8 cellular contexts compared by ENCODE assay signal in the genomic region with DNA sequence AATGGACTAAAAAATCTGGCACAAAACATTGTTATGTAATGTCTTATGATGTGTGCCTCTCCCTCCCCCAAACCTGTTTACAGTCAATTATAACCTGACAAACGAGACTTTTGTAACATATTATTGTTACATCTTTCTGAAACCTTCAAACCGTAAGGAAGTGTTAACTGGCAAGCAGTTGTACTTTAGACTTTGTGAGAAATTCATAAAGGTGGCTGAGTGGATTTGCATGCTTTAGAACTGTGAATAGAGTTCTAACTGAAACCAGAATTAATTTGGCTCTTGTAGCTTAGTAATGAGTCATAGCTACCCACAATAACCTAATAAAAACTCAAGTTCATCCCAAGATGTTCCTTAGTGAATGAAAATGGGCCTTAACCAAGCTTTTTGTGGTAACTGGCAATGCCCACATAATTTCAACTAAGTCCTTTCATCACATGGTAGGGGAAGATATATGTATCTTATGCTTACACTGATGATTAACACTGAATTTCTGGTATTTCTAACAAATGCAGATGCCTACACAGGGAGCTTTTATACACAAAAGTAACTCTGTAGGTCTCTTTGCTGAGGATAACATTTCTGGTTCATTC. TPM values are rescaled to one million over a fixed set of nuclear protein-coding genes. Genes with fewer than 3 reads are reported as not detected.
A peak's percentile ranks its signal among the peaks of the same experiment; 100 is the strongest.
DNase-seq lines count a peak whose midpoint lies in the region; ATAC-seq, FAIRE-seq and TF ChIP-seq lines count a peak whose summit lies in the region.

No MANE protein-coding gene starts in this region.

- CTCF ChIA-PET in GM12878 (lab: Yijun Ruan, JAX) = interaction anchor here (0.6 to 5.4 kb wide), 15 partner anchors 9 to 427 kb away, joined by 3 to 52 read pairs (median 4); partner anchors contain the start of genes ARPC3, FAM216A and GPN3

- peak overlapping the region; percentile 62 for H3K4me2 ChIP-seq in GM12878 (ENCODE audit: control insufficient read depth, insufficient read depth)

- H3K4me1 ChIP-seq in GM12878 (ENCODE audit: control insufficient read depth, insufficient read depth, low read length) (peaks cover 71% of the 10 kb centered on the region), small intestine (ENCODE audit: control insufficient read depth in 2 of 2, insufficient read depth in 1 of 2, low read depth in 1 of 2, low read length in 1 of 2) (peaks cover 0 to 9% of the 10 kb centered on the region in 2 donors)

- no TSS peak for BruUV-seq in GM12878 (replicated peaks; lab: Mats Ljungman, UMichigan)

- POLR2A ChIA-PET in GM12878 (lab: Charles Lee) = interaction anchor here (0.5 to 10.4 kb wide), 14 partner anchors 9 to 155 kb away, joined by 3 to 122 read pairs (median 5); partner anchors contain the start of genes ARPC3 and TCTN1

- FAIRE-seq in GM12878 (lab: Jason Lieb, UNC) (peak; percentile 84), small intestine (lab: Jason Lieb, UNC) (no peak)

- H3K36me3 ChIP-seq in GM12878 (ENCODE audit: control insufficient read depth in 2 of 2, insufficient read depth in 2 of 2, low read length in 1 of 2) (peaks cover 2 to 15% of the 10 kb centered on the region in 2 experiments; a peak in 3 of 4 replicates), small intestine (ENCODE audit: control insufficient read depth in 2 of 2, insufficient read depth in 2 of 2, low read length in 2 of 2) (peaks cover 4 to 6% of the 10 kb centered on the region in 2 donors)

- in situ Hi-C loops in GM12878 (cut with MboI) = no loop called here

- 0% methylated on average over 2 of the region's 2 CpGs for WGBS in GM12878 (ENCODE audit: insufficient coverage, insufficient replicate concordance, low lambda C conversion rate, missing lambda C conversion rate)
- WGBS in small intestine, 3 donors = 13 to 39% (median 15%) methylated on average over 2 of the region's 2 CpGs

- no peak overlapping the region for H2AFZ ChIP-seq in GM12878 (ENCODE audit: control insufficient read depth, low read depth, low read length)

- SMC1A ChIA-PET in GM12878 (lab: Charles Lee; ENCODE audit: uncharacterized antibody, unreplicated experiment) = interaction anchor here (0.8 to 18.4 kb wide), 18 partner anchors 11 to 366 kb away, joined by 3 to 308 read pairs (median 4); no protein-coding TSS in a partner anchor

- ATAC-seq in HG03108 (IDR thresholded peaks at IDR 0.05; ENCODE audit: unreplicated experiment) (peak; percentile 83), GM12878 (peak; percentile 90)

- DNase-seq in AG10803 (ENCODE audit: low read depth) (peak; percentile 82), GM19238 (ENCODE audit: insufficient read length, low spot score) (peak; percentile 40), GM12878 (ENCODE audit: low read depth, low spot score) (peak; percentile 96), small intestine (peak; percentile 48), DMS153 treated with DMSO at 0.1 percent for 48 hours (lab: John Stamatoyannopoulos, UW; ENCODE audit: unreplicated experiment) (no peak), NCI-H2029 treated with DMSO at 0.1 percent for 48 hours (lab: John Stamatoyannopoulos, UW) (no peak), DMS53 treated with DMSO at 0.1 percent for 48 hours (lab: John Stamatoyannopoulos, UW; ENCODE audit: unreplicated experiment) (no peak)

- no peaks in the 10 kb centered on the region for H3K27me3 ChIP-seq in GM12878 (replicated peaks in 1 of 2; ENCODE audit: control insufficient read depth in 2 of 2, insufficient read depth in 2 of 2, low read length in 1 of 2)
- no peaks in the 10 kb centered on the region for H3K27me3 ChIP-seq in small intestine (ENCODE audit: control insufficient read depth in 2 of 2, insufficient read depth in 2 of 2, low read length in 2 of 2)

- TF ChIP-seq POLR2A in GM12878 (IDR thresholded peaks at IDR 0.05; ENCODE audit: low read depth, low read length) = no peak; the same call in 1 of the 2 replicates

- RAD21 ChIA-PET in GM12878 (lab: Charles Lee; ENCODE audit: unreplicated experiment) = interaction anchor here (0.6 to 7.3 kb wide), 24 partner anchors 9 to 134 kb away, joined by 3 to 109 read pairs (median 4); partner anchors contain the start of genes ARPC3, FAM216A and GPN3

- peak overlapping the region; percentile 80 for H3K27ac ChIP-seq in GM12878 (ENCODE audit: control insufficient read depth, insufficient read depth)
- H3K27ac ChIP-seq in small intestine (ENCODE audit: low read depth in 1 of 2, low read length in 1 of 2) = peak overlapping the region in 1 of 2 donors; percentile 43

- H3K9me3 ChIP-seq in GM12878 (replicated peaks; ENCODE audit: control insufficient read depth, insufficient read depth, low read length) (no peaks in the 10 kb centered on the region), small intestine (ENCODE audit: control insufficient read depth, low read depth) (no peaks in the 10 kb centered on the region)

- H3K4me3 ChIP-seq in AG10803 (ENCODE audit: low read length) (no peak overlapping the region), GM12878 (peak overlapping the region; percentile 18), small intestine (ENCODE audit: low read depth in 1 of 2, low read length in 2 of 2) (no peak overlapping the region)

- H3K9ac ChIP-seq in GM12878 (ENCODE audit: control insufficient read depth, insufficient read depth, low read length) = peak overlapping the region; percentile 24; the same call in 1 of the 2 replicates

- TF ChIP-seq CTCF in AG10803 (conservative IDR thresholded peaks at IDR 0.05; ENCODE audit: low read length) = no peak
- TF ChIP-seq CTCF in GM12878 (IDR thresholded peaks at IDR 0.05 in 2 of 3, conservative IDR thresholded peaks at IDR 0.05 in 1 of 3; ENCODE audit: control insufficient read depth in 2 of 3, extremely low read depth in 1 of 3, insufficient read depth in 1 of 3, low read depth in 3 of 3, low read length in 3 of 3) = no peak

- peak; percentile 95 to 96 for TF ChIP-seq EP300 in GM12878 (IDR thresholded peaks at IDR 0.05; ENCODE audit: borderline replicate concordance in 1 of 2, control insufficient read depth in 1 of 2, low read depth in 2 of 2, low read length in 2 of 2)

- intact Hi-C loops in GM12878 (cut with micrococcal nuclease; ENCODE audit: unreplicated experiment) = loop anchor here (2.0 to 10.0 kb wide), 2 partner anchors 51 to 353 kb away; partner anchors contain the start of gene PPTC7

- peaks cover 40% of the 10 kb centered on the region for H3K79me2 ChIP-seq in GM12878 (ENCODE audit: control insufficient read depth, insufficient read depth, low read length)

- TF ChIP-seq RAD21 in GM12878 (IDR thresholded peaks at IDR 0.05; ENCODE audit: insufficient read depth, low read depth, low read length) = no peak

- no peaks in the 10 kb centered on the region for H4K20me1 ChIP-seq in GM12878 (ENCODE audit: control insufficient read depth, insufficient read depth)

RNA-seq across cellular contexts. Expression of gene RAD9B, which starts 29.7 kb away (rescaled TPM):
- total RNA-seq in GM12878 (2013; cell fraction: nucleolus; rRNA removed) = 1.8 and 5.8 TPM in 2 replicates
- total RNA-seq in GM12878 (2014; rRNA removed) (0.87 and 1.1 TPM in 2 replicates), GM12878 (2014; rRNA removed; fragmentation: Illumina TruSeq; extraction: Trizol) (1.1 TPM in 2 replicates), GM12878 (2021) (0.88 and 2.0 TPM in 2 replicates)
- 0.88 TPM for polyA plus RNA-seq in GM12878 (2011; ENCODE audit: low read depth)
- polyA plus RNA-seq in GM12878 (2011; rRNA removed) (1.7 and 4.0 TPM in 2 replicates), GM12878 (2014; fragmentation: Illumina TruSeq; extraction: Trizol) (1.4 and 1.9 TPM in 2 replicates), GM12878 (2014; fragmentation: Nextera tagmentation; extraction: Ambion mirVana) (1 to 10 TPM; 1.2 to 2.0 TPM), GM12878 (2014; rRNA removed) (1.4 and 1.7 TPM in 2 replicates), GM12878 (2016; fragmentation: Nextera tagmentation; extraction: Ambion mirVana) (1 to 10 TPM in 1 of 2 experiments, under 1 TPM in 1; 0.54 to 1.3 TPM), small intestine (under 1 TPM in 1 of 3 donors, not detected in 2; 0.24 TPM)
- 1.0 TPM in 2 replicates for polyA plus RNA-seq in GM12878 (2011; cell fraction: cytosol; rRNA removed)
- polyA plus RNA-seq in GM12878 (2011; cell fraction: nucleus; rRNA removed) = 1.0 and 1.3 TPM in 2 replicates
- polyA plus RNA-seq in GM12878 (2012) = 0.92 and 1.0 TPM in 2 replicates
- polyA minus RNA-seq in GM12878 (2011; rRNA and poly(A)+ RNA removed) = 1.8 and 2.0 TPM in 2 replicates
- 0.31 TPM in 1 of 2 replicates, not detected in the other for polyA minus RNA-seq in GM12878 (2011; cell fraction: cytosol; rRNA and poly(A)+ RNA removed)
- 0.24 and 0.86 TPM in 2 replicates for polyA minus RNA-seq in GM12878 (2011; cell fraction: nucleus; rRNA and poly(A)+ RNA removed)

RNA-seq across cellular contexts. Expression of gene VPS29, which starts 29.9 kb away (rescaled TPM):
- total RNA-seq in GM12878 (2013; cell fraction: nucleolus; rRNA removed) = 160 and 167 TPM in 2 replicates
- total RNA-seq in GM12878 (2014; rRNA removed) = 65.3 and 82.1 TPM in 2 replicates
- 105 and 109 TPM in 2 replicates for total RNA-seq in GM12878 (2014; rRNA removed; fragmentation: Illumina TruSeq; extraction: Trizol)
- total RNA-seq in GM12878 (2021) = 78.8 and 79.4 TPM in 2 replicates
- 91.8 TPM for polyA plus RNA-seq in GM12878 (2011; ENCODE audit: low read depth)
- polyA plus RNA-seq in GM12878 (2011; rRNA removed) = 203 and 283 TPM in 2 replicates
- 90.5 and 98.1 TPM in 2 replicates for polyA plus RNA-seq in GM12878 (2011; cell fraction: cytosol; rRNA removed)
- 141 and 158 TPM in 2 replicates for polyA plus RNA-seq in GM12878 (2011; cell fraction: nucleus; rRNA removed)
- polyA plus RNA-seq in GM12878 (2012) = 100 and 105 TPM in 2 replicates
- polyA plus RNA-seq in GM12878 (2014; fragmentation: Illumina TruSeq; extraction: Trizol) = 178 and 317 TPM in 2 replicates
- 100 to 1,000 TPM; 290 to 405 TPM for polyA plus RNA-seq in GM12878 (2014; fragmentation: Nextera tagmentation; extraction: Ambion mirVana)
- 153 and 210 TPM in 2 replicates for polyA plus RNA-seq in GM12878 (2014; rRNA removed)
- polyA plus RNA-seq in GM12878 (2016; fragmentation: Nextera tagmentation; extraction: Ambion mirVana) = 100 to 1,000 TPM; 251 to 261 TPM
- 67.7 and 92.7 TPM in 2 replicates for polyA minus RNA-seq in GM12878 (2011; rRNA and poly(A)+ RNA removed)
- polyA minus RNA-seq in GM12878 (2011; cell fraction: cytosol; rRNA and poly(A)+ RNA removed) = 23.9 and 25.2 TPM in 2 replicates
- polyA minus RNA-seq in GM12878 (2011; cell fraction: nucleus; rRNA and poly(A)+ RNA removed) = 33.1 and 41.8 TPM in 2 replicates
- 100 to 1,000 TPM; 159 to 171 (median 170) TPM for polyA plus RNA-seq in small intestine

RNA-seq across cellular contexts. Expression of gene PPTC7, which starts 51.3 kb away (rescaled TPM):
- 97.8 and 98.0 TPM in 2 replicates for total RNA-seq in GM12878 (2013; cell fraction: nucleolus; rRNA removed)
- total RNA-seq in GM12878 (2014; rRNA removed) (8.3 and 9.1 TPM in 2 replicates), GM12878 (2014; rRNA removed; fragmentation: Illumina TruSeq; extraction: Trizol) (13.4 and 13.9 TPM in 2 replicates), GM12878 (2021) (31.0 and 31.4 TPM in 2 replicates)
- polyA plus RNA-seq in GM12878 (2011; ENCODE audit: low read depth) = 16.5 TPM
- polyA plus RNA-seq in GM12878 (2011; rRNA removed) (69.6 and 89.2 TPM in 2 replicates), GM12878 (2014; fragmentation: Illumina TruSeq; extraction: Trizol) (29.8 and 37.9 TPM in 2 replicates), GM12878 (2014; fragmentation: Nextera tagmentation; extraction: Ambion mirVana) (1 to 10 TPM; 5.0 to 8.9 TPM), GM12878 (2014; rRNA removed) (24.8 and 25.9 TPM in 2 replicates), GM12878 (2016; fragmentation: Nextera tagmentation; extraction: Ambion mirVana) (10 to 100 TPM in 1 of 2 experiments, 1 to 10 TPM in 1; 4.0 to 11.3 TPM), small intestine (10 to 100 TPM in 2 of 3 donors, 1 to 10 TPM in 1; 8.6 to 13.9 (median 10.1) TPM)
- 26.8 and 32.6 TPM in 2 replicates for polyA plus RNA-seq in GM12878 (2011; cell fraction: cytosol; rRNA removed)
- 36.0 and 57.5 TPM in 2 replicates for polyA plus RNA-seq in GM12878 (2011; cell fraction: nucleus; rRNA removed)
- 24.9 and 34.0 TPM in 2 replicates for polyA plus RNA-seq in GM12878 (2012)
- 80.9 and 102 TPM in 2 replicates for polyA minus RNA-seq in GM12878 (2011; rRNA and poly(A)+ RNA removed)
- 29.1 and 29.5 TPM in 2 replicates for polyA minus RNA-seq in GM12878 (2011; cell fraction: cytosol; rRNA and poly(A)+ RNA removed)
- polyA minus RNA-seq in GM12878 (2011; cell fraction: nucleus; rRNA and poly(A)+ RNA removed) = 34.9 and 43.1 TPM in 2 replicates

Comparison
In these comparisons a context has a peak if more than half of its experiments do, and no peak if none do; other contexts are left out.
1. DNase-seq: peak in AG10803 (single experiment), GM19238 (single experiment), GM12878 (single experiment) and small intestine (single experiment); none in DMS153 treated with DMSO at 0.1 percent for 48 hours (single experiment), NCI-H2029 treated with DMSO at 0.1 percent for 48 hours (single experiment) and DMS53 treated with DMSO at 0.1 percent for 48 hours (single experiment).